ENCODE assay signal across 1 cellular context in genomic region chr9:33446507-33447403, GRCh38.
TF ChIP-seq lines count a peak whose summit lies in the region.

No MANE protein-coding gene starts in this region.

TF ChIP-seq in K562, 482 proteins besides CTCF, POLR2A, EP300 and RAD21 (continued from another document and continues in another):
- TF ChIP-seq, protein P1, sequence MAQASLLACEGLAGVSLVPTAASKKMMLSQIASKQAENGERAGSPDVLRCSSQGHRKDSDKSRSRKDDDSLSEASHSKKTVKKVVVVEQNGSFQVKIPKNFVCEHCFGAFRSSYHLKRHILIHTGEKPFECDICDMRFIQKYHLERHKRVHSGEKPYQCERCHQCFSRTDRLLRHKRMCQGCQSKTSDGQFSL (CRISPR knock-in tag; IDR thresholded peaks at IDR 0.05): no peak
- TF ChIP-seq, protein P1 (tag; IDR thresholded peaks at IDR 0.05): no peak
- no peak for TF ChIP-seq ZNF354B (CRISPR knock-in tag; IDR thresholded peaks at IDR 0.05)
- no peak for TF ChIP-seq RBM14 (IDR thresholded peaks at IDR 0.05; ENCODE audit: borderline replicate concordance, insufficient read depth, low read depth, low read length)
- TF ChIP-seq U2AF1 (optimal IDR thresholded peaks at IDR 0.05; ENCODE audit: low read depth, low read length): no peak
- TF ChIP-seq ASH1L (IDR thresholded peaks at IDR 0.05; ENCODE audit: borderline replicate concordance, low read depth, partially characterized antibody): no peak
- no peak for TF ChIP-seq NR4A1 (CRISPR knock-in tag; IDR thresholded peaks at IDR 0.05)
- no peak for TF ChIP-seq NR4A1 (tag; IDR thresholded peaks at IDR 0.05)
- TF ChIP-seq ZNF121 (CRISPR knock-in tag; conservative IDR thresholded peaks at IDR 0.05): no peak
- 0 out of 2 replicates have a peak, but pooled peaks have one; percentile 4 for TF ChIP-seq MTA2 (IDR thresholded peaks at IDR 0.05; ENCODE audit: low read depth)
- TF ChIP-seq ETV1 (tag; conservative IDR thresholded peaks at IDR 0.05; ENCODE audit: low read depth): no peak
- TF ChIP-seq ZNF224 (CRISPR knock-in tag; IDR thresholded peaks at IDR 0.05): no peak
- TF ChIP-seq TOE1 (IDR thresholded peaks at IDR 0.05; ENCODE audit: borderline replicate concordance): no peak
- TF ChIP-seq TOE1 (CRISPR knock-in tag; IDR thresholded peaks at IDR 0.05; ENCODE audit: borderline replicate concordance, low read depth): no peak
- TF ChIP-seq POLR2H (tag; IDR thresholded peaks at IDR 0.05; ENCODE audit: low read depth): no peak
- no peak for TF ChIP-seq ZNF79 (CRISPR knock-in tag; IDR thresholded peaks at IDR 0.05; ENCODE audit: low read depth)
- no peak for TF ChIP-seq LARP7 (IDR thresholded peaks at IDR 0.05)
- TF ChIP-seq KDM4B (IDR thresholded peaks at IDR 0.05; ENCODE audit: borderline replicate concordance in 2 of 2, low read depth in 1 of 2): no peak
- TF ChIP-seq CHD1 (IDR thresholded peaks at IDR 0.05; ENCODE audit: low read length): no peak
- no peak for TF ChIP-seq FOXK1 (CRISPR knock-in tag; IDR thresholded peaks at IDR 0.05; ENCODE audit: borderline replicate concordance)
- peak; percentile 51 for TF ChIP-seq CBFA2T2 (conservative IDR thresholded peaks at IDR 0.05)
- TF ChIP-seq RFX7 (CRISPR knock-in tag; IDR thresholded peaks at IDR 0.05): no peak
- TF ChIP-seq ZNF717 (CRISPR knock-in tag; IDR thresholded peaks at IDR 0.05): no peak
- no peak for TF ChIP-seq TCF15 (CRISPR knock-in tag; IDR thresholded peaks at IDR 0.05)
- no peak; a peak in 1 of 4 replicates for TF ChIP-seq TRIM24 (IDR thresholded peaks at IDR 0.05)
- no peak for TF ChIP-seq KHSRP (IDR thresholded peaks at IDR 0.05)
- TF ChIP-seq SETDB1 (IDR thresholded peaks at IDR 0.05; ENCODE audit: low read length): no peak
- TF ChIP-seq E2F8 (IDR thresholded peaks at IDR 0.05; ENCODE audit: low read depth, partially characterized antibody): no peak
- no peak for TF ChIP-seq HOXB6 (CRISPR knock-in tag; IDR thresholded peaks at IDR 0.05; ENCODE audit: borderline replicate concordance)
- no peak for TF ChIP-seq ZNF324 (CRISPR knock-in tag; IDR thresholded peaks at IDR 0.05)
- TF ChIP-seq TCFL5 (CRISPR knock-in tag; conservative IDR thresholded peaks at IDR 0.05): no peak
- TF ChIP-seq, protein P2, sequence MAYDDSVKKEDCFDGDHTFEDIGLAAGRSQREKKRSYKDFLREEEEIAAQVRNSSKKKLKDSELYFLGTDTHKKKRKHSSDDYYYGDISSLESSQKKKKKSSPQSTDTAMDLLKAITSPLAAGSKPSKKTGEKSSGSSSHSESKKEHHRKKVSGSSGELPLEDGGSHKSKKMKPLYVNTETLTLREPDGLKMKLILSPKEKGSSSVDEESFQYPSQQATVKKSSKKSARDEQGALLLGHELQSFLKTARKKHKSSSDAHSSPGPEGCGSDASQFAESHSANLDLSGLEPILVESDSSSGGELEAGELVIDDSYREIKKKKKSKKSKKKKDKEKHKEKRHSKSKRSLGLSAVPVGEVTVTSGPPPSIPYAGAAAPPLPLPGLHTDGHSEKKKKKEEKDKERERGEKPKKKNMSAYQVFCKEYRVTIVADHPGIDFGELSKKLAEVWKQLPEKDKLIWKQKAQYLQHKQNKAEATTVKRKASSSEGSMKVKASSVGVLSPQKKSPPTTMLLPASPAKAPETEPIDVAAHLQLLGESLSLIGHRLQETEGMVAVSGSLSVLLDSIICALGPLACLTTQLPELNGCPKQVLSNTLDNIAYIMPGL (CRISPR knock-in tag; IDR thresholded peaks at IDR 0.05): no peak
- TF ChIP-seq MEF2A (IDR thresholded peaks at IDR 0.05; ENCODE audit: control insufficient read depth, low read depth, low read length): no peak
- peak; percentile 69 for TF ChIP-seq ATF3 (IDR thresholded peaks at IDR 0.05)
- no peak for TF ChIP-seq ATF3 (CRISPR knock-in tag; conservative IDR thresholded peaks at IDR 0.05)
- peak; percentile 48 for TF ChIP-seq HDAC2 (IDR thresholded peaks at IDR 0.05)
- TF ChIP-seq ZNF449 (CRISPR knock-in tag; IDR thresholded peaks at IDR 0.05): no peak
- no peak for TF ChIP-seq DNMT1 (IDR thresholded peaks at IDR 0.05)
- TF ChIP-seq, protein P3, sequence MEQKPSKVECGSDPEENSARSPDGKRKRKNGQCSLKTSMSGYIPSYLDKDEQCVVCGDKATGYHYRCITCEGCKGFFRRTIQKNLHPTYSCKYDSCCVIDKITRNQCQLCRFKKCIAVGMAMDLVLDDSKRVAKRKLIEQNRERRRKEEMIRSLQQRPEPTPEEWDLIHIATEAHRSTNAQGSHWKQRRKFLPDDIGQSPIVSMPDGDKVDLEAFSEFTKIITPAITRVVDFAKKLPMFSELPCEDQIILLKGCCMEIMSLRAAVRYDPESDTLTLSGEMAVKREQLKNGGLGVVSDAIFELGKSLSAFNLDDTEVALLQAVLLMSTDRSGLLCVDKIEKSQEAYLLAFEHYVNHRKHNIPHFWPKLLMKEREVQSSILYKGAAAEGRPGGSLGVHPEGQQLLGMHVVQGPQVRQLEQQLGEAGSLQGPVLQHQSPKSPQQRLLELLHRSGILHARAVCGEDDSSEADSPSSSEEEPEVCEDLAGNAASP (IDR thresholded peaks at IDR 0.05): no peak
- TF ChIP-seq MCM7 (IDR thresholded peaks at IDR 0.05): no peak
- no peak for TF ChIP-seq KDM2B (CRISPR knock-in tag; IDR thresholded peaks at IDR 0.05)
- TF ChIP-seq, protein P4, sequence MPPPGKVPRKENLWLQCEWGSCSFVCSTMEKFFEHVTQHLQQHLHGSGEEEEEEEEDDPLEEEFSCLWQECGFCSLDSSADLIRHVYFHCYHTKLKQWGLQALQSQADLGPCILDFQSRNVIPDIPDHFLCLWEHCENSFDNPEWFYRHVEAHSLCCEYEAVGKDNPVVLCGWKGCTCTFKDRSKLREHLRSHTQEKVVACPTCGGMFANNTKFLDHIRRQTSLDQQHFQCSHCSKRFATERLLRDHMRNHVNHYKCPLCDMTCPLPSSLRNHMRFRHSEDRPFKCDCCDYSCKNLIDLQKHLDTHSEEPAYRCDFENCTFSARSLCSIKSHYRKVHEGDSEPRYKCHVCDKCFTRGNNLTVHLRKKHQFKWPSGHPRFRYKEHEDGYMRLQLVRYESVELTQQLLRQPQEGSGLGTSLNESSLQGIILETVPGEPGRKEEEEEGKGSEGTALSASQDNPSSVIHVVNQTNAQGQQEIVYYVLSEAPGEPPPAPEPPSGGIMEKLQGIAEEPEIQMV (tag; conservative IDR thresholded peaks at IDR 0.05; ENCODE audit: low read depth): no peak
- TF ChIP-seq TAF1 (IDR thresholded peaks at IDR 0.05; ENCODE audit: control insufficient read depth, extremely low read depth, insufficient read depth, low read length, severe bottlenecking): peak; percentile 18
- TF ChIP-seq ZNF140 (CRISPR knock-in tag; IDR thresholded peaks at IDR 0.05): no peak
- TF ChIP-seq SLC30A9 (CRISPR knock-in tag; IDR thresholded peaks at IDR 0.05): no peak
- TF ChIP-seq, protein P5, sequence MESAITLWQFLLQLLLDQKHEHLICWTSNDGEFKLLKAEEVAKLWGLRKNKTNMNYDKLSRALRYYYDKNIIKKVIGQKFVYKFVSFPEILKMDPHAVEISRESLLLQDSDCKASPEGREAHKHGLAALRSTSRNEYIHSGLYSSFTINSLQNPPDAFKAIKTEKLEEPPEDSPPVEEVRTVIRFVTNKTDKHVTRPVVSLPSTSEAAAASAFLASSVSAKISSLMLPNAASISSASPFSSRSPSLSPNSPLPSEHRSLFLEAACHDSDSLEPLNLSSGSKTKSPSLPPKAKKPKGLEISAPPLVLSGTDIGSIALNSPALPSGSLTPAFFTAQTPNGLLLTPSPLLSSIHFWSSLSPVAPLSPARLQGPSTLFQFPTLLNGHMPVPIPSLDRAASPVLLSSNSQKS (CRISPR knock-in tag; IDR thresholded peaks at IDR 0.05): no peak
- no peak for TF ChIP-seq MED1 (CRISPR knock-in tag; IDR thresholded peaks at IDR 0.05; ENCODE audit: borderline replicate concordance)
- no peak for TF ChIP-seq ZNF277 (CRISPR knock-in tag; IDR thresholded peaks at IDR 0.05; ENCODE audit: borderline replicate concordance)
- TF ChIP-seq, protein P6, sequence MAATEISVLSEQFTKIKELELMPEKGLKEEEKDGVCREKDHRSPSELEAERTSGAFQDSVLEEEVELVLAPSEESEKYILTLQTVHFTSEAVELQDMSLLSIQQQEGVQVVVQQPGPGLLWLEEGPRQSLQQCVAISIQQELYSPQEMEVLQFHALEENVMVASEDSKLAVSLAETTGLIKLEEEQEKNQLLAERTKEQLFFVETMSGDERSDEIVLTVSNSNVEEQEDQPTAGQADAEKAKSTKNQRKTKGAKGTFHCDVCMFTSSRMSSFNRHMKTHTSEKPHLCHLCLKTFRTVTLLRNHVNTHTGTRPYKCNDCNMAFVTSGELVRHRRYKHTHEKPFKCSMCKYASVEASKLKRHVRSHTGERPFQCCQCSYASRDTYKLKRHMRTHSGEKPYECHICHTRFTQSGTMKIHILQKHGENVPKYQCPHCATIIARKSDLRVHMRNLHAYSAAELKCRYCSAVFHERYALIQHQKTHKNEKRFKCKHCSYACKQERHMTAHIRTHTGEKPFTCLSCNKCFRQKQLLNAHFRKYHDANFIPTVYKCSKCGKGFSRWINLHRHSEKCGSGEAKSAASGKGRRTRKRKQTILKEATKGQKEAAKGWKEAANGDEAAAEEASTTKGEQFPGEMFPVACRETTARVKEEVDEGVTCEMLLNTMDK (IDR thresholded peaks at IDR 0.05; ENCODE audit: borderline replicate concordance, insufficient read depth, low read depth, low read length, poor library complexity, severe bottlenecking): no peak
- TF ChIP-seq MAFF (IDR thresholded peaks at IDR 0.05; ENCODE audit: low read length): peak; percentile 32; the same call in 1 of the 2 replicates
- peak in 1 of 2 experiments; percentile 23; a peak in 1 of 4 replicates for TF ChIP-seq NRF1 (conservative IDR thresholded peaks at IDR 0.05 in 1 of 2, IDR thresholded peaks at IDR 0.05 in 1 of 2)
- peak; percentile 23; the same call in 1 of the 2 replicates for TF ChIP-seq ZNF589 (CRISPR knock-in tag; IDR thresholded peaks at IDR 0.05; ENCODE audit: low read depth)
- no peak for TF ChIP-seq BMI1 (IDR thresholded peaks at IDR 0.05; ENCODE audit: low read length)
- TF ChIP-seq, protein P7, sequence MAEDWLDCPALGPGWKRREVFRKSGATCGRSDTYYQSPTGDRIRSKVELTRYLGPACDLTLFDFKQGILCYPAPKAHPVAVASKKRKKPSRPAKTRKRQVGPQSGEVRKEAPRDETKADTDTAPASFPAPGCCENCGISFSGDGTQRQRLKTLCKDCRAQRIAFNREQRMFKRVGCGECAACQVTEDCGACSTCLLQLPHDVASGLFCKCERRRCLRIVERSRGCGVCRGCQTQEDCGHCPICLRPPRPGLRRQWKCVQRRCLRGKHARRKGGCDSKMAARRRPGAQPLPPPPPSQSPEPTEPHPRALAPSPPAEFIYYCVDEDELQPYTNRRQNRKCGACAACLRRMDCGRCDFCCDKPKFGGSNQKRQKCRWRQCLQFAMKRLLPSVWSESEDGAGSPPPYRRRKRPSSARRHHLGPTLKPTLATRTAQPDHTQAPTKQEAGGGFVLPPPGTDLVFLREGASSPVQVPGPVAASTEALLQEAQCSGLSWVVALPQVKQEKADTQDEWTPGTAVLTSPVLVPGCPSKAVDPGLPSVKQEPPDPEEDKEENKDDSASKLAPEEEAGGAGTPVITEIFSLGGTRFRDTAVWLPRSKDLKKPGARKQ (CRISPR knock-in tag; IDR thresholded peaks at IDR 0.05): no peak
- no peak for TF ChIP-seq MAFG (tag; conservative IDR thresholded peaks at IDR 0.05)
